ENCODE assay signal across 25 cellular contexts in the genomic region with DNA sequence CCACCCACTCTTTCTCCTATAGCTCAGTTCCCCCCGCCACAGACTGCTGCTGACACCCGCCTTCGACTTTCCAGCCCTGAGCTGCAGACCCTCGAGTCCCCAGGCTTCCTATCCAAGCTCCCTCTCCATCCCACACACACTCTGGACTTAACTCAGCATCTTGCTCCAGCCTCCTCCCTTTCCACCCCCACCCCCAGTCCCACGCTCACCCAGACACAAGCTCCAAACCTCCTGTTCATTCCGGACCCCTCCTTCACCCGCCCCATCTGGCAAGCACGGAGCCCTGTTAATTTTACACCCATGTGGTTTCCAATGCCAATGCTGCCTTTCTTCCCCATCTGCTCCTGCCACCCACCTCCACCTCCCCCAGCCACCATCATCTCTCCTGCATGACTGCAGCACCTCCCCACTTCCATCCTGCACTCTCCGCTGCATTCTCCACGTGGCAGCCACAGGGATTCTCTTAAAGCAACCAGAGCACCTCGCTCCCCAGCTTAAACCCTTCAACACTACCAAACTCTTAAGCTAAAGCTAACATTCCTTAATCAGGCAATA. TPM values are rescaled to one million over a fixed set of nuclear protein-coding genes. Genes with fewer than 3 reads are reported as not detected.
A peak's percentile ranks its signal among the peaks of the same experiment; 100 is the strongest.
DNase-seq lines count a peak whose midpoint lies in the region; ATAC-seq, FAIRE-seq and TF ChIP-seq lines count a peak whose summit lies in the region.
"Had no signal": no experiment of that assay in that cellular context is flagged by ENCODE, and none has a peak within 500 bp of the region (broad histone marks: within the 10 kb centered on the region; RNA-seq: fewer than 3 reads in every experiment).

No MANE protein-coding gene starts in this region.

- 90% methylated on average over 11 of the region's 11 CpGs for WGBS in sigmoid colon, 2 donors

- H3K9me3 ChIP-seq in kidney (ENCODE audit: control insufficient read depth in 1 of 2, low read length in 2 of 2) (no peaks in the 10 kb centered on the region), sigmoid colon (no peaks in the 10 kb centered on the region)
- no peaks in the 10 kb centered on the region for H3K9me3 ChIP-seq in CD8-positive, alpha-beta T cell (ENCODE audit: low read length)
- H3K9me3 ChIP-seq: colonic mucosa, thoracic aorta had no signal

- DNase-seq in D341Med (ENCODE audit: low spot score) (peak; percentile 43), NCI-H2171 (lab: John Stamatoyannopoulos, UW) (peak; percentile 93), posterior cingulate gyrus (peak in 9 of 10 donors; percentile 29 to 96 (median 76)), kidney (no peak), sigmoid colon (no peak)
- no peak for DNase-seq in central memory CD8-positive, alpha-beta T cell (ENCODE audit: low spot score in 2 of 2)
- DNase-seq in activated naive CD4-positive, alpha-beta T cell treated with anti-CD3 and anti-CD28 coated beads for 36 hours: no peak
- no peak for DNase-seq in CD8-positive, alpha-beta T cell
- DNase-seq: activated CD4-positive, alpha-beta T cell treated with anti-CD3 and anti-CD28 coated beads, Interleukin-2, amount 50 U/mL, for 4 hours; activated CD8-positive, alpha-beta memory T cell treated with anti-CD3 and anti-CD28 coated beads, Interleukin-2, amount 50 U/mL, for 4 hours; CD4-positive, CD25-positive, alpha-beta regulatory T cell; colonic mucosa; DMS79; kidney glomerular epithelial cell; NCI-H1105 treated with DMSO at 0.1 percent for 48 hours; NCI-H510A treated with DMSO at 0.1 percent for 48 hours; RPMI8226; T-helper 2 cell had no signal

- POLR2A ChIA-PET in CD8-positive, alpha-beta T cell (lab: Charles Lee): interaction anchor here (1.0 kb wide), 2 partner anchors 10 to 21 kb away, joined by 3 read pairs; partner anchors contain the start of gene CDK5RAP1

- intact Hi-C loops in posterior cingulate gyrus (cut with DNase I) (no loop called here), kidney (cut with DNase I) (no loop called here), sigmoid colon (cut with DNase I) (no loop called here)
- intact Hi-C loops in activated naive CD4-positive, alpha-beta T cell treated with anti-CD3 and anti-CD28 coated beads for 36 hours (cut with micrococcal nuclease): no loop called here
- intact Hi-C loops in CD8-positive, alpha-beta T cell (cut with DNase I, micrococcal nuclease): no loop called here

- ATAC-seq in central memory CD8-positive, alpha-beta T cell (replicated peaks; ENCODE audit: extremely low read depth, poor library complexity, severe bottlenecking): no peak
- no peak for ATAC-seq in CD8-positive, alpha-beta T cell
- ATAC-seq: HCT116 had no signal

- no peaks in the 10 kb centered on the region for H3K27me3 Mint-ChIP-seq in central memory CD8-positive, alpha-beta T cell
- H3K27me3 Mint-ChIP-seq in activated naive CD4-positive, alpha-beta T cell treated with anti-CD3 and anti-CD28 coated beads for 36 hours (ENCODE audit: low read depth): no peaks in the 10 kb centered on the region
- no peaks in the 10 kb centered on the region for H3K27me3 Mint-ChIP-seq in CD8-positive, alpha-beta T cell (ENCODE audit: low read depth)
- H3K27me3 Mint-ChIP-seq: brain; CD4-positive, CD25-positive, alpha-beta regulatory T cell had no signal

- no peaks in the 10 kb centered on the region for H3K9me3 Mint-ChIP-seq in central memory CD8-positive, alpha-beta T cell
- no peaks in the 10 kb centered on the region for H3K9me3 Mint-ChIP-seq in activated naive CD4-positive, alpha-beta T cell treated with anti-CD3 and anti-CD28 coated beads for 36 hours
- H3K9me3 Mint-ChIP-seq in CD8-positive, alpha-beta T cell: no peaks in the 10 kb centered on the region
- H3K9me3 Mint-ChIP-seq: activated T-helper 2 cell treated with anti-CD3 and anti-CD28 coated beads, Interferon-gamma antibody, Interleukin-2, Interleukin-4, amounts not matched to agents 10 μg/mL and 5 μg/mL and 100 μg/mL, durations not matched to agents 14 hours and 24 hours and 36 hours; brain; CD4-positive, CD25-positive, alpha-beta regulatory T cell had no signal

- H3K4me3 Mint-ChIP-seq in central memory CD8-positive, alpha-beta T cell: no peak overlapping the region
- H3K4me3 Mint-ChIP-seq in activated naive CD4-positive, alpha-beta T cell treated with anti-CD3 and anti-CD28 coated beads for 36 hours: no peak overlapping the region
- H3K4me3 Mint-ChIP-seq in CD8-positive, alpha-beta T cell: no peak overlapping the region
- H3K4me3 Mint-ChIP-seq: CD4-positive, CD25-positive, alpha-beta regulatory T cell had no signal

- peaks cover 14 to 17% of the 10 kb centered on the region in 2 donors for H3K36me3 ChIP-seq in kidney (ENCODE audit: control insufficient read depth in 1 of 2, insufficient read depth in 2 of 2, low read length in 2 of 2)
- peaks cover 0 to 54% (median 22%) of the 10 kb centered on the region in 4 donors for H3K36me3 ChIP-seq in sigmoid colon
- H3K36me3 ChIP-seq in CD8-positive, alpha-beta T cell (ENCODE audit: insufficient read depth, low read length): peaks cover 7% of the 10 kb centered on the region
- H3K36me3 ChIP-seq: colonic mucosa had no signal

- peaks cover 9% of the 10 kb centered on the region for H3K4me1 Mint-ChIP-seq in central memory CD8-positive, alpha-beta T cell
- no peaks in the 10 kb centered on the region for H3K4me1 Mint-ChIP-seq in activated naive CD4-positive, alpha-beta T cell treated with anti-CD3 and anti-CD28 coated beads for 36 hours (ENCODE audit: low read depth)
- no peaks in the 10 kb centered on the region for H3K4me1 Mint-ChIP-seq in CD8-positive, alpha-beta T cell (ENCODE audit: low read depth)
- H3K4me1 Mint-ChIP-seq: brain had no signal

- H3K27ac Mint-ChIP-seq in central memory CD8-positive, alpha-beta T cell (ENCODE audit: low read depth): peak overlapping the region; percentile 58
- H3K27ac Mint-ChIP-seq in activated naive CD4-positive, alpha-beta T cell treated with anti-CD3 and anti-CD28 coated beads for 36 hours: no peak overlapping the region
- H3K27ac Mint-ChIP-seq in CD8-positive, alpha-beta T cell: no peak overlapping the region
- H3K27ac Mint-ChIP-seq: activated T-helper 2 cell treated with anti-CD3 and anti-CD28 coated beads, Interferon-gamma antibody, Interleukin-2, Interleukin-4, amounts not matched to agents 10 μg/mL and 5 μg/mL and 100 μg/mL, durations not matched to agents 14 hours and 24 hours and 36 hours; CD4-positive, CD25-positive, alpha-beta regulatory T cell had no signal

- H3K9ac ChIP-seq in kidney (ENCODE audit: low read length in 2 of 2): no peak overlapping the region
- H3K9ac ChIP-seq: parathyroid adenoma had no signal

- no peak for FAIRE-seq in kidney (lab: Jason Lieb, UNC)

- H3K36me3 Mint-ChIP-seq in central memory CD8-positive, alpha-beta T cell (ENCODE audit: insufficient read depth): peaks cover 2% of the 10 kb centered on the region
- H3K36me3 Mint-ChIP-seq in activated naive CD4-positive, alpha-beta T cell treated with anti-CD3 and anti-CD28 coated beads for 36 hours (ENCODE audit: low read depth): peaks cover 4% of the 10 kb centered on the region
- peaks cover 33% of the 10 kb centered on the region for H3K36me3 Mint-ChIP-seq in CD8-positive, alpha-beta T cell

- H3K4me1 ChIP-seq in kidney (ENCODE audit: control insufficient read depth in 1 of 2, insufficient read depth in 1 of 2, low read depth in 1 of 2, low read length in 2 of 2) (no peaks in the 10 kb centered on the region), sigmoid colon (peaks cover 0 to 8% (median 2%) of the 10 kb centered on the region in 4 donors)
- H3K4me1 ChIP-seq in CD8-positive, alpha-beta T cell (ENCODE audit: insufficient read depth, low read length): no peaks in the 10 kb centered on the region
- H3K4me1 ChIP-seq: colonic mucosa had no signal

- H3K4me3 ChIP-seq in kidney (ENCODE audit: low read length in 2 of 2) (no peak overlapping the region), sigmoid colon (no peak overlapping the region)
- H3K4me3 ChIP-seq in CD8-positive, alpha-beta T cell (ENCODE audit: low read depth, low read length): no peak overlapping the region
- H3K4me3 ChIP-seq: colonic mucosa, SK-N-MC, thoracic aorta had no signal

- CTCF ChIA-PET in activated naive CD4-positive, alpha-beta T cell treated with anti-CD3 and anti-CD28 coated beads for 36 hours (lab: Charles Lee): interaction anchor here (0.7 kb wide), 1 partner anchor 77 kb away, joined by 3 read pairs; no protein-coding TSS in a partner anchor
- CTCF ChIA-PET in CD8-positive, alpha-beta T cell (lab: Charles Lee): no interaction called here

- TF ChIP-seq POLR2A in sigmoid colon (IDR thresholded peaks at IDR 0.05): no peak

- no peaks in the 10 kb centered on the region for H3K27me3 ChIP-seq in sigmoid colon
- H3K27me3 ChIP-seq in CD8-positive, alpha-beta T cell (ENCODE audit: insufficient read depth, low read length): no peaks in the 10 kb centered on the region
- H3K27me3 ChIP-seq: colonic mucosa had no signal

- TF ChIP-seq EP300 in sigmoid colon (IDR thresholded peaks at IDR 0.05): no peak

- TF ChIP-seq CTCF in kidney (IDR thresholded peaks at IDR 0.05; ENCODE audit: borderline replicate concordance, extremely low read depth, insufficient read depth) (no peak), sigmoid colon (IDR thresholded peaks at IDR 0.05) (no peak)
- no peak for TF ChIP-seq CTCF in CD8-positive, alpha-beta T cell (IDR thresholded peaks at IDR 0.05)

- no peak overlapping the region for H3K27ac ChIP-seq in kidney (ENCODE audit: low read depth in 2 of 2, low read length in 2 of 2)
- no peak overlapping the region for H3K27ac ChIP-seq in sigmoid colon
- H3K27ac ChIP-seq in CD8-positive, alpha-beta T cell (ENCODE audit: low read depth, low read length): no peak overlapping the region
- H3K27ac ChIP-seq: colonic mucosa, parathyroid adenoma, SK-N-MC, thoracic aorta, VCaP had no signal

RNA-seq across cellular contexts. Expression of gene CDK5RAP1, which starts 9.9 kb away (rescaled TPM):
- total RNA-seq in activated naive CD4-positive, alpha-beta T cell treated with anti-CD3 and anti-CD28 coated beads for 36 hours: 10 to 100 TPM; 42.4 to 43.0 TPM
- total RNA-seq in kidney (25.2 TPM), sigmoid colon (10 to 100 TPM; 18.4 to 21.3 (median 20.1) TPM)
- polyA plus RNA-seq in kidney (ENCODE audit: insufficient read depth, low read depth, low replicate concordance) (34.4 TPM), sigmoid colon (10 to 100 TPM; 12.0 to 30.0 (median 21.3) TPM)
- total RNA-seq in CD8-positive, alpha-beta T cell: 10 to 100 TPM; 60.7 to 69.9 TPM

RNA-seq across cellular contexts. Expression of gene SNTA1, which starts 32.4 kb away (rescaled TPM):
- 1 to 10 TPM; 2.6 to 2.9 TPM for total RNA-seq in activated naive CD4-positive, alpha-beta T cell treated with anti-CD3 and anti-CD28 coated beads for 36 hours
- 12.2 TPM for total RNA-seq in kidney
- polyA plus RNA-seq in kidney (ENCODE audit: insufficient read depth, low read depth, low replicate concordance): 53.6 TPM
- 10 to 100 TPM; 29.3 to 42.7 (median 33.4) TPM for total RNA-seq in sigmoid colon
- polyA plus RNA-seq in sigmoid colon: 1 to 10 TPM; 5.8 to 7.8 (median 6.1) TPM
- total RNA-seq in CD8-positive, alpha-beta T cell: 1 to 10 TPM; 3.9 to 5.5 TPM

Comparison
In these comparisons a context has a peak if more than half of its experiments do, and no peak if none do; other contexts are left out.
1. DNase-seq: peak in D341Med (single experiment), NCI-H2171 (single experiment) and posterior cingulate gyrus (9 of 10); none in central memory CD8-positive, alpha-beta T cell (0 of 2), activated naive CD4-positive, alpha-beta T cell treated with anti-CD3 and anti-CD28 coated beads for 36 hours (single experiment), kidney (single experiment), sigmoid colon (single experiment) and CD8-positive, alpha-beta T cell (0 of 7).